Comparison of ENCODE assay signal across 8 cellular contexts in genomic region chr20:8043687-8044278, GRCh38. TPM values are rescaled to one million over a fixed set of nuclear protein-coding genes. Genes with fewer than 3 reads are reported as not detected.
DNase-seq lines count a peak whose midpoint lies in the region; ATAC-seq and TF ChIP-seq lines count a peak whose summit lies in the region.

No MANE protein-coding gene starts in this region.

- H3K27ac ChIP-seq in gastrocnemius medialis: no peak overlapping the region

- no peak overlapping the region for H3K9ac ChIP-seq in adipocyte (ENCODE audit: low read length)

- TF ChIP-seq CTCF in gastrocnemius medialis (IDR thresholded peaks at IDR 0.05 in 4 of 5, conservative IDR thresholded peaks at IDR 0.05 in 1 of 5): peak; percentile 41 to 76 (median 65)

- ATAC-seq in GM19328 (IDR thresholded peaks at IDR 0.05; ENCODE audit: unreplicated experiment): peak; percentile 80
- peak; percentile 80 for ATAC-seq in HG03378 (IDR thresholded peaks at IDR 0.05; ENCODE audit: unreplicated experiment)
- ATAC-seq in left cardiac atrium: peak; percentile 68 to 70
- ATAC-seq in gastrocnemius medialis: peak; percentile 80

- no peaks in the 10 kb centered on the region for H3K27me3 ChIP-seq in adipocyte (replicated peaks; ENCODE audit: control insufficient read depth, insufficient read depth, low read length)
- H3K27me3 ChIP-seq in gastrocnemius medialis: no peaks in the 10 kb centered on the region

- DNase-seq in DMS53 treated with DMSO at 0.1 percent for 48 hours (lab: John Stamatoyannopoulos, UW; ENCODE audit: unreplicated experiment) (peak; percentile 77), NCI-H2227 (lab: John Stamatoyannopoulos, UW; ENCODE audit: unreplicated experiment) (peak; percentile 78), adipocyte (ENCODE audit: low read depth) (peak; percentile 88), left cardiac atrium (no peak), gastrocnemius medialis (no peak), NK-92 (lab: John Stamatoyannopoulos, UW; ENCODE audit: unreplicated experiment) (no peak)

- no peak for TF ChIP-seq POLR2A in gastrocnemius medialis (IDR thresholded peaks at IDR 0.05)

- in situ Hi-C loops in gastrocnemius medialis (cut with MboI; ENCODE audit: low sequenced_read_pairs in 4 of 4): loop anchor here in 3 of 4 donors (5.0 to 25.0 kb wide), 5 partner anchors 344 to 681 kb away; no protein-coding TSS in a partner anchor

- H3K36me3 ChIP-seq in adipocyte (ENCODE audit: control insufficient read depth, insufficient read depth, low read length, severe bottlenecking) (no peaks in the 10 kb centered on the region), gastrocnemius medialis (no peaks in the 10 kb centered on the region)

- H3K4me1 ChIP-seq in adipocyte (ENCODE audit: control insufficient read depth, insufficient read depth, low read length) (no peaks in the 10 kb centered on the region), gastrocnemius medialis (no peaks in the 10 kb centered on the region)

- no peaks in the 10 kb centered on the region for H3K9me3 ChIP-seq in adipocyte (ENCODE audit: control insufficient read depth, low read length)
- H3K9me3 ChIP-seq in gastrocnemius medialis: no peaks in the 10 kb centered on the region

- no peak overlapping the region for H3K4me3 ChIP-seq in adipocyte (ENCODE audit: low read length)
- H3K4me3 ChIP-seq in gastrocnemius medialis: no peak overlapping the region

- intact Hi-C loops in left cardiac atrium (cut with DNase I): loop anchor here (2.0 to 5.0 kb wide), 3 partner anchors 89 to 679 kb away; partner anchors contain the start of gene PLCB1 (in 1 of the 2)
- intact Hi-C loops in gastrocnemius medialis (cut with DNase I; ENCODE audit: low total_unique reads): loop anchor here (1.0 to 2.0 kb wide), 3 partner anchors 87 to 679 kb away; no protein-coding TSS in a partner anchor

RNA-seq across cellular contexts. Expression of gene TMX4, which starts 24.2 kb away (rescaled TPM):
- total RNA-seq in left cardiac atrium (100 to 1,000 TPM; 126 to 170 TPM), gastrocnemius medialis (10 to 100 TPM; 43.6 to 65.3 (median 55.0) TPM)

Comparison
In these comparisons a context has a peak if more than half of its experiments do, and no peak if none do; other contexts are left out.
1. DNase-seq: peak in DMS53 treated with DMSO at 0.1 percent for 48 hours (single experiment), NCI-H2227 (single experiment) and adipocyte (single experiment); none in left cardiac atrium (single experiment), gastrocnemius medialis (0 of 2) and NK-92 (single experiment).
2. Peak in every context shown above with its lines, with median percentiles within 50 percentile points of each other: ATAC-seq.